11 cellular contexts compared by ENCODE assay signal in the genomic region with DNA sequence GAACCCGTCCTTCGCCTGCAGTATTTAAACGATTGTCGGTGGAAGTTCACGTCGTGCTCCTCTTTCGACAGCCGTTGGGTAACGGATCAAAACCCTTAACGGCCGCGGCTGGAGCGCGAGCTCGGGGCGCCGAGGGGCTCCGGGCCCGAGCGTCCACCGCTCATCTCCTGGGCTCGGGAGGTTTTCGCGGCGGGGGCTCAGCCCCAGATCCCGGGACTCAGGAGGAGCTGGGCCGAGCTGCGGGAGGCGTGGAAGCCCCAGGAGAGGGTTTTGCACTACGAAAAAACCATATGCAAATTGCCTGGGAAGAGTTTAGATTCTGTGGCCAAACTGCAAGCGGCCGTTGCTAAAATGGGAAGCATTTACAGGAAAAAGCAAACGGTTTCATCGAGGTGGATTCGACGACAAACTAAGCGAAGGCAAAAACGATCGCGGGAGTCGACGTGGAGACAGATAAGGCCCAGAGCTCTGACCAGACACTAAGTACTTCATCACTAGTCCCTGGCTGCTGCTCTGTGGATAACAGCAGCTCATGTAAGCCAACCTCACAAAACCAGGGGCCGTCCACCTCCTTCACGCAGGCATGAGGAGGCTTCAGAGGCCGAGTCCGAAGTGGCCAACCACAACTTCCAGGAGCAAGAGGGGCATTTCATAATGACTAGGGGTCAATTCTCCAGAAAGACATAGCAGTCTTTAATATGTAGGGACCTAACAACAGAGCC.
DNase-seq lines count a peak whose midpoint lies in the region; ATAC-seq and TF ChIP-seq lines count a peak whose summit lies in the region.
"Had no signal": no experiment of that assay in that cellular context is flagged by ENCODE, and none has a peak within 500 bp of the region (broad histone marks: within the 10 kb centered on the region; RNA-seq: fewer than 3 reads in every experiment).

No MANE protein-coding gene starts in this region.

- no peaks in the 10 kb centered on the region for H3K36me3 ChIP-seq in fibroblast of lung (ENCODE audit: control insufficient read depth, insufficient read depth, low read length)
- H3K36me3 ChIP-seq in tibial artery = no peaks in the 10 kb centered on the region

- H3K4me3 Mint-ChIP-seq in activated CD4-positive, alpha-beta T cell treated with anti-CD3 and anti-CD28 coated beads, Interleukin-2, amount 10 ng/mL, durations not matched to agents 24 days and 14 days = peak overlapping the region; percentile 63

- H3K27me3 ChIP-seq in fibroblast of lung (ENCODE audit: control insufficient read depth, insufficient read depth, low read length) = peaks cover 3% of the 10 kb centered on the region
- H3K27me3 ChIP-seq in mononuclear cell (ENCODE audit: insufficient read depth, low read length) = peaks cover 17% of the 10 kb centered on the region
- H3K27me3 ChIP-seq in tibial artery = peaks cover 0 to 19% of the 10 kb centered on the region in 2 donors

- no peaks in the 10 kb centered on the region for H3K4me1 ChIP-seq in fibroblast of lung (ENCODE audit: control insufficient read depth, extremely low read depth, insufficient read depth, low read length)
- H3K4me1 ChIP-seq in mononuclear cell (ENCODE audit: insufficient read depth, low read length) = peaks cover 11% of the 10 kb centered on the region
- peaks cover 0 to 8% (median 3%) of the 10 kb centered on the region in 4 donors for H3K4me1 ChIP-seq in tibial artery
- H3K4me1 ChIP-seq: A549 had no signal

- peaks cover 4% of the 10 kb centered on the region for H3K4me1 Mint-ChIP-seq in activated CD4-positive, alpha-beta T cell treated with anti-CD3 and anti-CD28 coated beads, Interleukin-2, amount 10 ng/mL, durations not matched to agents 24 days and 14 days

- intact Hi-C loops in activated CD4-positive, alpha-beta T cell treated with anti-CD3 and anti-CD28 coated beads, Interleukin-2, amount 10 ng/mL, durations not matched to agents 24 days and 14 days (cut with micrococcal nuclease) = no loop called here
- intact Hi-C loops in tibial artery (cut with DNase I; ENCODE audit: low total_unique reads) = no loop called here

- no peaks in the 10 kb centered on the region for H3K9me3 Mint-ChIP-seq in activated CD4-positive, alpha-beta T cell treated with anti-CD3 and anti-CD28 coated beads, Interleukin-2, amount 10 ng/mL, durations not matched to agents 24 days and 14 days

- H2AFZ ChIP-seq in fibroblast of lung (ENCODE audit: low read length) = peak overlapping the region; percentile 34

- H3K9me3 ChIP-seq in fibroblast of lung (ENCODE audit: control insufficient read depth, insufficient read depth, low read depth, low read length) (no peaks in the 10 kb centered on the region), mononuclear cell (ENCODE audit: low read depth, low read length) (no peaks in the 10 kb centered on the region), tibial artery (no peaks in the 10 kb centered on the region)
- H3K9me3 ChIP-seq: A549 had no signal

- H3K27me3 Mint-ChIP-seq in activated CD4-positive, alpha-beta T cell treated with anti-CD3 and anti-CD28 coated beads, Interleukin-2, amount 10 ng/mL, durations not matched to agents 24 days and 14 days = peaks cover 32% of the 10 kb centered on the region

- H3K4me2 ChIP-seq in fibroblast of lung (ENCODE audit: extremely low read depth, insufficient read depth, low read length) = peak overlapping the region; percentile 27
- H3K4me2 ChIP-seq: A549 had no signal

- no peak overlapping the region for H3K27ac Mint-ChIP-seq in activated CD4-positive, alpha-beta T cell treated with anti-CD3 and anti-CD28 coated beads, Interleukin-2, amount 10 ng/mL, durations not matched to agents 24 days and 14 days

- peak overlapping the region in 2 of 4 experiments; percentile 32 to 44 for H3K4me3 ChIP-seq in fibroblast of lung (replicated peaks in 1 of 4; ENCODE audit: control extremely low read depth in 1 of 4, insufficient read depth in 1 of 4, low read depth in 3 of 4, low read length in 4 of 4)
- peak overlapping the region; percentile 31 for H3K4me3 ChIP-seq in mononuclear cell (ENCODE audit: low read length)
- H3K4me3 ChIP-seq in tibial artery = peak overlapping the region; percentile 21 to 39
- H3K4me3 ChIP-seq: A549 had no signal

- no peak for DNase-seq in activated CD4-positive, alpha-beta T cell treated with anti-CD3 and anti-CD28 coated beads, Interleukin-2, amount 10 ng/mL, durations not matched to agents 24 days and 14 days
- DNase-seq in activated CD4-positive, alpha-beta T cell treated with anti-CD3 and anti-CD28 coated beads, Interleukin-2, amount 50 U/mL, for 1 hour = no peak
- DNase-seq in fibroblast of lung (ENCODE audit: low read depth in 2 of 2) (no peak), tibial artery (no peak), NCI-H1694 treated with DMSO at 0.1 percent for 48 hours (lab: John Stamatoyannopoulos, UW) (no peak), NCI-H2029 (lab: John Stamatoyannopoulos, UW) (no peak)
- DNase-seq: NCI-H524; stimulated activated CD4-positive, alpha-beta T cell treated with anti-CD3 and anti-CD28 coated beads, Interleukin-4, amount 100 ng/mL, for 1 hour had no signal

- no peaks in the 10 kb centered on the region for H3K79me2 ChIP-seq in fibroblast of lung (ENCODE audit: control insufficient read depth, insufficient read depth, low read length)

- no peaks in the 10 kb centered on the region for H4K20me1 ChIP-seq in fibroblast of lung (ENCODE audit: control insufficient read depth, extremely low read depth, insufficient read depth, low read length)

- H3K36me3 Mint-ChIP-seq in activated CD4-positive, alpha-beta T cell treated with anti-CD3 and anti-CD28 coated beads, Interleukin-2, amount 10 ng/mL, durations not matched to agents 24 days and 14 days (ENCODE audit: low read depth) = no peaks in the 10 kb centered on the region

- no peak overlapping the region for H3K27ac ChIP-seq in fibroblast of lung (ENCODE audit: insufficient read depth, low read length)
- no peak overlapping the region for H3K27ac ChIP-seq in tibial artery
- H3K27ac ChIP-seq: A549 had no signal

- no peak for ATAC-seq in HG03432 (IDR thresholded peaks at IDR 0.05; ENCODE audit: unreplicated experiment)
- ATAC-seq: A549 had no signal

- H3K9ac ChIP-seq in fibroblast of lung (ENCODE audit: insufficient read depth, low read length) = no peak overlapping the region

- TF ChIP-seq CTCF in fibroblast of lung (conservative IDR thresholded peaks at IDR 0.05 in 1 of 2, IDR thresholded peaks at IDR 0.05 in 1 of 2; ENCODE audit: low read depth in 1 of 2, low read length in 2 of 2) (no peak), tibial artery (IDR thresholded peaks at IDR 0.05) (no peak)
